ENCODE assay signal across 8 cellular contexts in genomic region chr14:55270832-55271571, GRCh38. TPM values are rescaled to one million over a fixed set of nuclear protein-coding genes. Genes with fewer than 3 reads are reported as not detected.
DNase-seq lines count a peak whose midpoint lies in the region; ATAC-seq and TF ChIP-seq lines count a peak whose summit lies in the region.

A gene with protein sequence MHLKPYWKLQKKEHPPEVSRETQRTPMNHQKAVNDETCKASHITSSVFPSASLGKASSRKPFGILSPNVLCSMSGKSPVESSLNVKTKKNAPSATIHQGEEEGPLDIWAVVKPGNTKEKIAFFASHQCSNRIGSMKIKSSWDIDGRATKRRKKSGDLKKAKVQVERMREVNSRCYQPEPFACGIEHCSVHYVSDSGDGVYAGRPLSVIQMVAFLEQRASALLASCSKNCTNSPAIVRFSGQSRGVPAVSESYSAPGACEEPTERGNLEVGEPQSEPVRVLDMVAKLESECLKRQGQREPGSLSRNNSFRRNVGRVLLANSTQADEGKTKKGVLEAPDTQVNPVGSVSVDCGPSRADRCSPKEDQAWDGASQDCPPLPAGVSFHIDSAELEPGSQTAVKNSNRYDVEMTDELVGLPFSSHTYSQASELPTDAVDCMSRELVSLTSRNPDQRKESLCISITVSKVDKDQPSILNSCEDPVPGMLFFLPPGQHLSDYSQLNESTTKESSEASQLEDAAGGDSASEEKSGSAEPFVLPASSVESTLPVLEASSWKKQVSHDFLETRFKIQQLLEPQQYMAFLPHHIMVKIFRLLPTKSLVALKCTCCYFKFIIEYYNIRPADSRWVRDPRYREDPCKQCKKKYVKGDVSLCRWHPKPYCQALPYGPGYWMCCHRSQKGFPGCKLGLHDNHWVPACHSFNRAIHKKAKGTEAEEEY (plus strand): TSS chr14:55271421. CDS start chr14:55350391, 78,970 bp downstream.

- DNase-seq in AG08395 (ENCODE audit: low spot score): peak; percentile 97
- DNase-seq in NCI-H2227 treated with DMSO at 0.1 percent for 48 hours (lab: John Stamatoyannopoulos, UW): peak; percentile 97
- DNase-seq in WTC11 (ENCODE audit: low spot score): peak; percentile 99
- peak; percentile 17 to 99 (median 95) for DNase-seq in caudate nucleus (lab: John Stamatoyannopoulos, UW)
- peak; percentile 99 to 100 (median 99) for DNase-seq in immature natural killer cell
- DNase-seq in spleen: peak; percentile 100

- POLR2A ChIA-PET in WTC11 (lab: Charles Lee): interaction anchor here (1.5 kb wide), 1 partner anchor 34 kb away, joined by 3 read pairs; no protein-coding TSS in a partner anchor

- WGBS in spleen, 5 donors: 2 to 5% (median 3%) methylated on average over 22 to 49 of the region's 49 CpGs

- TF ChIP-seq CTCF in WTC11 (IDR thresholded peaks at IDR 0.05) (peak; percentile 97), spleen (IDR thresholded peaks at IDR 0.05 in 8 of 11, conservative IDR thresholded peaks at IDR 0.05 in 3 of 11) (peak; percentile 99 to 100 (median 100))

- H3K27ac Mint-ChIP-seq in WTC11 (peak within 1 kb of the TSS; percentile 89), immature natural killer cell (peak within 1 kb of the TSS; percentile 88 to 97 (median 95))

- H3K9me3 ChIP-seq in spleen: no peaks in the 10 kb centered on the region

- no peaks in the 10 kb centered on the region for H3K36me3 ChIP-seq in spleen

- H3K27me3 Mint-ChIP-seq in WTC11 (ENCODE audit: low read depth) (no peaks in the 10 kb centered on the region), immature natural killer cell (ENCODE audit: low read depth in 3 of 3) (peaks cover 10 to 14% (median 11%) of the 10 kb centered on the region in 3 donors)

- no peaks in the 10 kb centered on the region for H3K27me3 ChIP-seq in spleen (replicated peaks in 1 of 7)

- intact Hi-C loops in spleen (cut with DNase I; ENCODE audit: low total_unique reads): no loop called here

- peak; percentile 18 to 88 (median 43) for TF ChIP-seq POLR2A in spleen (IDR thresholded peaks at IDR 0.05)

- H3K4me3 Mint-ChIP-seq in WTC11: peak within 1 kb of the TSS; percentile 84
- H3K4me3 Mint-ChIP-seq in immature natural killer cell: peak within 1 kb of the TSS; percentile 91 to 96 (median 92)

- ATAC-seq in GM18873 (IDR thresholded peaks at IDR 0.05; ENCODE audit: low FRiP score, unreplicated experiment): peak; percentile 87
- ATAC-seq in HG03159 (IDR thresholded peaks at IDR 0.05; ENCODE audit: unreplicated experiment): peak; percentile 87
- ATAC-seq in WTC11: peak; percentile 90

- peaks cover 17 to 45% (median 31%) of the 10 kb centered on the region in 6 donors for H3K4me1 ChIP-seq in spleen

- H3K4me3 ChIP-seq in spleen: peak within 1 kb of the TSS; percentile 53 to 85 (median 80)

- no peaks in the 10 kb centered on the region for H3K9me3 Mint-ChIP-seq in WTC11
- no peaks in the 10 kb centered on the region for H3K9me3 Mint-ChIP-seq in immature natural killer cell

- CTCF ChIA-PET in WTC11 (lab: Charles Lee): interaction anchor here (0.6 to 4.2 kb wide), 11 partner anchors 8 to 220 kb away, joined by 3 to 48 read pairs (median 3); partner anchors contain the start of gene MAPK1IP1L

- H3K4me1 Mint-ChIP-seq in WTC11 (peaks cover 27% of the 10 kb centered on the region), immature natural killer cell (peaks cover 34 to 52% of the 10 kb centered on the region in 2 donors)

- H3K27ac ChIP-seq in caudate nucleus (ENCODE audit: low read depth, low read length) (peak within 1 kb of the TSS; percentile 80), spleen (peak within 1 kb of the TSS; percentile 74 to 97 (median 96))

- H3K36me3 Mint-ChIP-seq in WTC11: no peaks in the 10 kb centered on the region; the same call in none of the 2 replicates
- no peaks in the 10 kb centered on the region for H3K36me3 Mint-ChIP-seq in immature natural killer cell

TF ChIP-seq in WTC11, 78 proteins besides CTCF, POLR2A, EP300 and RAD21 (continues in another document):
- TF ChIP-seq ZNF232 (CRISPR knock-in tag; IDR thresholded peaks at IDR 0.05) (peak; percentile 69; the same call in 1 of the 2 replicates), FOXK1 (CRISPR knock-in tag; IDR thresholded peaks at IDR 0.05) (peak; percentile 59), RORB (CRISPR knock-in tag; IDR thresholded peaks at IDR 0.05) (no peak), ZNF263 (CRISPR knock-in tag; IDR thresholded peaks at IDR 0.05; ENCODE audit: low read depth) (no peak), ZNF423 (CRISPR knock-in tag; IDR thresholded peaks at IDR 0.05) (peak; percentile 37; the same call in 1 of the 2 replicates), STAT6 (CRISPR knock-in tag; conservative IDR thresholded peaks at IDR 0.05; ENCODE audit: low read depth) (no peak), ATF3 (CRISPR knock-in tag; conservative IDR thresholded peaks at IDR 0.05) (no peak), GABPB1 (CRISPR knock-in tag; IDR thresholded peaks at IDR 0.05) (peak; percentile 65), AFF4 (CRISPR knock-in tag; IDR thresholded peaks at IDR 0.05; ENCODE audit: borderline replicate concordance) (no peak)
- TF ChIP-seq, protein P1, sequence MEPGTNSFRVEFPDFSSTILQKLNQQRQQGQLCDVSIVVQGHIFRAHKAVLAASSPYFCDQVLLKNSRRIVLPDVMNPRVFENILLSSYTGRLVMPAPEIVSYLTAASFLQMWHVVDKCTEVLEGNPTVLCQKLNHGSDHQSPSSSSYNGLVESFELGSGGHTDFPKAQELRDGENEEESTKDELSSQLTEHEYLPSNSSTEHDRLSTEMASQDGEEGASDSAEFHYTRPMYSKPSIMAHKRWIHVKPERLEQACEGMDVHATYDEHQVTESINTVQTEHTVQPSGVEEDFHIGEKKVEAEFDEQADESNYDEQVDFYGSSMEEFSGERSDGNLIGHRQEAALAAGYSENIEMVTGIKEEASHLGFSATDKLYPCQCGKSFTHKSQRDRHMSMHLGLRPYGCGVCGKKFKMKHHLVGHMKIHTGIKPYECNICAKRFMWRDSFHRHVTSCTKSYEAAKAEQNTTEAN (CRISPR knock-in tag; IDR thresholded peaks at IDR 0.05): no peak
- TF ChIP-seq, protein P2, sequence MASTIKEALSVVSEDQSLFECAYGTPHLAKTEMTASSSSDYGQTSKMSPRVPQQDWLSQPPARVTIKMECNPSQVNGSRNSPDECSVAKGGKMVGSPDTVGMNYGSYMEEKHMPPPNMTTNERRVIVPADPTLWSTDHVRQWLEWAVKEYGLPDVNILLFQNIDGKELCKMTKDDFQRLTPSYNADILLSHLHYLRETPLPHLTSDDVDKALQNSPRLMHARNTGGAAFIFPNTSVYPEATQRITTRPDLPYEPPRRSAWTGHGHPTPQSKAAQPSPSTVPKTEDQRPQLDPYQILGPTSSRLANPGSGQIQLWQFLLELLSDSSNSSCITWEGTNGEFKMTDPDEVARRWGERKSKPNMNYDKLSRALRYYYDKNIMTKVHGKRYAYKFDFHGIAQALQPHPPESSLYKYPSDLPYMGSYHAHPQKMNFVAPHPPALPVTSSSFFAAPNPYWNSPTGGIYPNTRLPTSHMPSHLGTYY (CRISPR knock-in tag; IDR thresholded peaks at IDR 0.05): no peak

RNA-seq across cellular contexts. Expression of the gene that starts here (rescaled TPM):
- total RNA-seq in WTC11 (2021) (13.5 to 14.2 TPM (median 13.9 TPM) in 3 replicates), spleen (10 to 100 TPM; 23.8 to 46.0 (median 32.6) TPM)
- polyA plus RNA-seq in immature natural killer cell (10 to 100 TPM; 25.0 to 38.2 (median 38.1) TPM), spleen (1 to 10 TPM; 5.8 to 9.4 (median 7.9) TPM)

Comparison
In these comparisons a context has a peak if more than half of its experiments do, and no peak if none do; other contexts are left out.
1. Peak in every context shown above with its lines: DNase-seq, ATAC-seq, H3K4me3 ChIP-seq and H3K27ac ChIP-seq.